1 cellular context compared by ENCODE assay signal in genomic region chr1:12232221-12232620, GRCh38.
TF ChIP-seq lines count a peak whose summit lies in the region.

No MANE protein-coding gene starts in this region.

TF ChIP-seq in HepG2, 621 proteins besides CTCF, POLR2A, EP300 and RAD21:
- no peak for TF ChIP-seq SAP130 (CRISPR knock-in tag; IDR thresholded peaks at IDR 0.05; ENCODE audit: low read depth)
- no peak for TF ChIP-seq TCF7L2 (IDR thresholded peaks at IDR 0.05; ENCODE audit: low read depth, low read length)
- TF ChIP-seq KAT2B (IDR thresholded peaks at IDR 0.05; ENCODE audit: borderline replicate concordance, low read depth, low read length): no peak
- no peak for TF ChIP-seq ZNF790 (CRISPR knock-in tag; IDR thresholded peaks at IDR 0.05; ENCODE audit: borderline replicate concordance)
- TF ChIP-seq SIN3B (IDR thresholded peaks at IDR 0.05; ENCODE audit: low read length): no peak
- no peak for TF ChIP-seq ZFP36 (IDR thresholded peaks at IDR 0.05; ENCODE audit: borderline replicate concordance, low read depth, low read length, partially characterized antibody)
- TF ChIP-seq REST (IDR thresholded peaks at IDR 0.05; ENCODE audit: borderline replicate concordance in 1 of 2, low read depth in 1 of 2, low read length in 2 of 2): no peak
- TF ChIP-seq ZNF205 (CRISPR knock-in tag; IDR thresholded peaks at IDR 0.05): no peak
- TF ChIP-seq REPIN1 (CRISPR knock-in tag; IDR thresholded peaks at IDR 0.05; ENCODE audit: borderline replicate concordance, low read depth): no peak
- no peak for TF ChIP-seq REXO4 (CRISPR knock-in tag; IDR thresholded peaks at IDR 0.05; ENCODE audit: borderline replicate concordance)
- TF ChIP-seq ZHX2 (IDR thresholded peaks at IDR 0.05; ENCODE audit: low read depth): no peak
- no peak for TF ChIP-seq ZHX2 (CRISPR knock-in tag; IDR thresholded peaks at IDR 0.05; ENCODE audit: borderline replicate concordance)
- TF ChIP-seq BRD4 (CRISPR knock-in tag; IDR thresholded peaks at IDR 0.05): no peak
- TF ChIP-seq ARID3A (IDR thresholded peaks at IDR 0.05; ENCODE audit: low read depth, low read length): no peak
